In the genomic region with DNA sequence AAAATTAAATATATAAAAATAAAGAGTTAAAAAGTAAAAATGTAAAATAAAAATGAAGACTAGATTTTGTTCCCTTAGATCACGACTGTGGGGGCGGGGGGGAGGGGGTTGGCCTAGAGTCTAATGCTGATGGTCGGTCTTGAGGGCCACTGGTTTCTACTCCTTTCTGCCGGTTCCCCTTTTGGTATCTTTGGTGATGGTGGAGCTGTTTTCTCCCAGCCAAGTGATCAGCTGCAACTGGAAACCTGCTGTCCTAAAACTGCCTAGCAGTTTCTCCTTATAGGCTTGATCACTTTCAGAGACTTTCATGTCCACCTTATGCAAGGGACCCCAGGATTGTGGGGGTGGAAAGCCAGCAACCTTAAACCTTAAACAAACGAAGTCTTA, we compare ENCODE assay signal across 8 cellular contexts. TPM values are rescaled to one million over a fixed set of nuclear protein-coding genes. Genes with fewer than 3 reads are reported as not detected.
DNase-seq lines count a peak whose midpoint lies in the region; ATAC-seq and TF ChIP-seq lines count a peak whose summit lies in the region.

No MANE protein-coding gene starts in this region.

- CTCF ChIA-PET in activated CD8-positive, alpha-beta T cell treated with anti-CD3 and anti-CD28 coated beads, Interleukin-2, amount 10 ng/mL, durations not matched to agents 7 days and 5 days (lab: Charles Lee): no interaction called here

- H3K9me3 ChIP-seq in iPS-18c (ENCODE audit: control insufficient read depth, insufficient read depth, low read length) (no peaks in the 10 kb centered on the region), transverse colon (no peaks in the 10 kb centered on the region)

- in situ Hi-C loops in transverse colon (cut with MboI; ENCODE audit: low pct_ligation_motif_present in 1 of 4, low pct_unique_long_range_greater_than_20kb in 1 of 4, low sequenced_read_pairs in 3 of 4): loop anchor here in 2 of 4 donors (10.0 to 25.0 kb wide), 2 partner anchors 80 to 103 kb away; a partner anchor contains a TSS

- H3K27ac Mint-ChIP-seq in activated CD8-positive, alpha-beta T cell treated with anti-CD3 and anti-CD28 coated beads, Interleukin-2, amount 10 ng/mL, durations not matched to agents 7 days and 5 days: peak overlapping the region; percentile 70

- TF ChIP-seq EP300 in transverse colon (IDR thresholded peaks at IDR 0.05; ENCODE audit: low read depth): no peak

- no peaks in the 10 kb centered on the region for H3K27me3 ChIP-seq in transverse colon

- H3K4me3 Mint-ChIP-seq in activated CD8-positive, alpha-beta T cell treated with anti-CD3 and anti-CD28 coated beads, Interleukin-2, amount 10 ng/mL, durations not matched to agents 7 days and 5 days: peak overlapping the region; percentile 87

- H3K27ac ChIP-seq in transverse colon: no peak overlapping the region

- peaks cover 39% of the 10 kb centered on the region for H3K4me1 Mint-ChIP-seq in activated CD8-positive, alpha-beta T cell treated with anti-CD3 and anti-CD28 coated beads, Interleukin-2, amount 10 ng/mL, durations not matched to agents 7 days and 5 days (ENCODE audit: low read depth)

- H3K27me3 Mint-ChIP-seq in activated CD8-positive, alpha-beta T cell treated with anti-CD3 and anti-CD28 coated beads, Interleukin-2, amount 10 ng/mL, durations not matched to agents 7 days and 5 days (ENCODE audit: low read depth): no peaks in the 10 kb centered on the region

- 6 to 19% methylated on average over 5 of the region's 5 CpGs for WGBS in transverse colon (ENCODE audit: low coverage in 1 of 2), 2 donors

- ATAC-seq in activated CD8-positive, alpha-beta T cell treated with anti-CD3 and anti-CD28 coated beads, Interleukin-2, amount 10 ng/mL, durations not matched to agents 7 days and 5 days: no peak
- no peak for ATAC-seq in activated CD4-positive, CD25-positive, alpha-beta regulatory T cell treated with anti-CD3 and anti-CD28 coated beads, Interleukin-2, amount 50 U/mL, for 24 hours

- H3K9me3 Mint-ChIP-seq in activated CD8-positive, alpha-beta T cell treated with anti-CD3 and anti-CD28 coated beads, Interleukin-2, amount 10 ng/mL, durations not matched to agents 7 days and 5 days (ENCODE audit: insufficient read depth): no peaks in the 10 kb centered on the region

- peaks cover 34% of the 10 kb centered on the region for H3K36me3 Mint-ChIP-seq in activated CD8-positive, alpha-beta T cell treated with anti-CD3 and anti-CD28 coated beads, Interleukin-2, amount 10 ng/mL, durations not matched to agents 7 days and 5 days (ENCODE audit: low read depth)

- no peak for TF ChIP-seq POLR2A in transverse colon (IDR thresholded peaks at IDR 0.05)

- peak overlapping the region; percentile 97 for H3K4me3 ChIP-seq in Jurkat, Clone E6-1 (ENCODE audit: low read length)
- peak overlapping the region; percentile 65 for H3K4me3 ChIP-seq in iPS-18c (ENCODE audit: insufficient read depth, low read depth, low read length)
- peak overlapping the region in 3 of 4 donors; percentile 89 to 93 (median 90) for H3K4me3 ChIP-seq in transverse colon

- POLR2A ChIA-PET in activated CD8-positive, alpha-beta T cell treated with anti-CD3 and anti-CD28 coated beads, Interleukin-2, amount 10 ng/mL, durations not matched to agents 7 days and 5 days (lab: Charles Lee): no interaction called here

- DNase-seq in ELR (ENCODE audit: low read depth): peak; percentile 32
- no peak for DNase-seq in Jurkat, Clone E6-1 (ENCODE audit: low read depth, low spot score)
- DNase-seq in activated CD8-positive, alpha-beta T cell treated with anti-CD3 and anti-CD28 coated beads, Interleukin-2, amount 10 ng/mL, durations not matched to agents 7 days and 5 days: no peak
- DNase-seq in transverse colon: no peak
- no peak for DNase-seq in stimulated activated naive CD4-positive, alpha-beta T cell treated with Interleukin-2 at 50 U/mL for 16 hours (lab: John Stamatoyannopoulos, UW)
- no peak for DNase-seq in hypothalamus (lab: John Stamatoyannopoulos, UW)

- peaks cover 0 to 15% (median under 1%) of the 10 kb centered on the region in 4 donors for H3K36me3 ChIP-seq in transverse colon

- TF ChIP-seq CTCF in transverse colon (IDR thresholded peaks at IDR 0.05): no peak

- peaks cover 9 to 27% (median 22%) of the 10 kb centered on the region in 4 donors for H3K4me1 ChIP-seq in transverse colon

- intact Hi-C loops in transverse colon (cut with DNase I; ENCODE audit: low total_unique reads): loop anchor here (5.0 kb wide), 1 partner anchor 78 kb away; a partner anchor contains a TSS

RNA-seq across cellular contexts. Expression of a gene that starts 1.1 kb away (rescaled TPM):
- 35.8 TPM for polyA plus RNA-seq in Jurkat, Clone E6-1 (2012; ENCODE audit: insufficient read depth, insufficient read length)
- 10 to 100 TPM; 15.9 to 20.4 TPM for total RNA-seq in activated CD8-positive, alpha-beta T cell treated with anti-CD3 and anti-CD28 coated beads, Interleukin-2, amount 10 ng/mL, durations not matched to agents 7 days and 5 days
- 10 to 100 TPM in 3 of 4 donors, 1 to 10 TPM in 1; 9.0 to 79.8 (median 17.0) TPM for total RNA-seq in transverse colon

RNA-seq across cellular contexts. Expression of a gene that starts 1.5 kb away (rescaled TPM):
- 139 TPM for polyA plus RNA-seq in Jurkat, Clone E6-1 (2012; ENCODE audit: insufficient read depth, insufficient read length)
- 10 to 100 TPM; 83.0 to 84.7 TPM for total RNA-seq in activated CD8-positive, alpha-beta T cell treated with anti-CD3 and anti-CD28 coated beads, Interleukin-2, amount 10 ng/mL, durations not matched to agents 7 days and 5 days
- 10 to 100 TPM; 29.9 to 77.1 (median 51.7) TPM for total RNA-seq in transverse colon
